ENCODE assay signal across 7 cellular contexts in genomic region chr12:28967426-28967825, GRCh38.
"Had no signal": no experiment of that assay in that cellular context is flagged by ENCODE, and none has a peak within 500 bp of the region (broad histone marks: within the 10 kb centered on the region; RNA-seq: fewer than 3 reads in every experiment).

No MANE protein-coding gene starts in this region.

- H3K4me3 Mint-ChIP-seq: HFFc6, IgD-negative memory B cell had no signal

- H3K9me3 Mint-ChIP-seq: IgD-negative memory B cell had no signal

- H3K4me1 Mint-ChIP-seq: IgD-negative memory B cell had no signal

- DNase-seq: GM23248, GOT3, H7, HFFc6 had no signal

- H3K27ac Mint-ChIP-seq: HFFc6, IgD-negative memory B cell had no signal

- ATAC-seq: HCT116, HepG2 had no signal

- H3K27me3 Mint-ChIP-seq: IgD-negative memory B cell had no signal

- H3K36me3 Mint-ChIP-seq: IgD-negative memory B cell had no signal
